ENCODE assay signal across 9 cellular contexts in the genomic region with DNA sequence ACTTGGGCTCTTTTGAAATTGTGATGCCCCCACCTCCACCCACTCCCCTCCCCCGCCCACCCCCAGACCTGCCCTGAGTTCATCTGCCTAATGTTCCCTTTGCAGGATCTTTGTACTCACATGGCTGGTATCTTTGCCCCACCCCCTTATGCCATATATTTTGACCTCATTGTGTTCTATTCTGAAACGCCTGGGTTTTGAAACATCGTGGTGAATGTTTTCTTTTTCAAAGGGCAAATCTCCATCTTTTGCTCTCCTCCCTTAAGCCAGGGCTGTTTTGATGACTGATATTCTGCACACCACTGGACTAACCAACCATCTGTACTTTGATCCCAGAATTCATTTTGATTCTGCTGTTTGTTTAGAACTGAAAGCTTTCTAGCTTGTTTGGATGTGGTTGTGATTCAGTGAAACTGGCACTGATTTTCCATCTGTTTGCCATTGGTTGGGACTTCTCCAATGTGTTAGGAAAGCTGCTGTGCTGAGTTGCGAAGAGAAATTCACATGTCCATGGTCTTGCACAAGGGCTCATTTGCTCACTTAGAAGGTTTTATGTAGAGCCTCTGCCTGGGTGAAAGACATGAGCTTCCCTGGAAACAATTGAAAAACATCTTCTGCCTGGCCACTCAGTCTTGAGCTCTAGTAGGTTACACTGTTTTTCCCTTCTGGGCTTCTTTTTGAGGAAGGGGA. TPM values are rescaled to one million over a fixed set of nuclear protein-coding genes. Genes with fewer than 3 reads are reported as not detected.
A peak's percentile ranks its signal among the peaks of the same experiment; 100 is the strongest.
DNase-seq lines count a peak whose midpoint lies in the region; ATAC-seq, FAIRE-seq and TF ChIP-seq lines count a peak whose summit lies in the region.
"Had no signal": no experiment of that assay in that cellular context is flagged by ENCODE, and none has a peak within 500 bp of the region (broad histone marks: within the 10 kb centered on the region; RNA-seq: fewer than 3 reads in every experiment).

No MANE protein-coding gene starts in this region.

- H3K4me3 Mint-ChIP-seq in T-helper 1 cell treated with Interleukin-12 subunit alpha and Interleukin-12 subunit beta and Interleukin-4 antibody, amounts not matched to agents 30 μg/mL and 1 μg/mL, for 36 hours = peak overlapping the region; percentile 92
- H3K4me3 Mint-ChIP-seq in astrocyte (ENCODE audit: unreplicated experiment) = no peak overlapping the region

- H3K9me3 ChIP-seq in astrocyte (ENCODE audit: insufficient read depth, low read depth, low read length) = no peaks in the 10 kb centered on the region
- H3K9me3 ChIP-seq in thoracic aorta = no peaks in the 10 kb centered on the region

- ATAC-seq in left lobe of liver = peak; percentile 74
- peak; percentile 16 for ATAC-seq in thoracic aorta (ENCODE audit: insufficient number of reproducible peaks, low FRiP score, low read depth)
- no peak for ATAC-seq in GM21786 (IDR thresholded peaks at IDR 0.05; ENCODE audit: unreplicated experiment)
- ATAC-seq in GM21367 (IDR thresholded peaks at IDR 0.05; ENCODE audit: unreplicated experiment) = no peak
- no peak for ATAC-seq in HG02884 (IDR thresholded peaks at IDR 0.05; ENCODE audit: unreplicated experiment)

- H3K36me3 ChIP-seq in astrocyte (ENCODE audit: insufficient read depth, low read length) (no peaks in the 10 kb centered on the region), thoracic aorta (no peaks in the 10 kb centered on the region)

- H3K9ac ChIP-seq in astrocyte (ENCODE audit: low read length) = no peak overlapping the region

- no peaks in the 10 kb centered on the region for H3K27me3 ChIP-seq in astrocyte (ENCODE audit: insufficient read depth, low read length)
- no peaks in the 10 kb centered on the region for H3K27me3 ChIP-seq in thoracic aorta (replicated peaks; ENCODE audit: insufficient read depth)

- no peak for DNase-seq in T-helper 1 cell
- DNase-seq in astrocyte (ENCODE audit: low read depth) = peak; percentile 43
- peak; percentile 84 for DNase-seq in left lobe of liver (ENCODE audit: low spot score)
- DNase-seq in thoracic aorta (ENCODE audit: low spot score) = no peak
- DNase-seq: activated CD4-positive, alpha-beta T cell treated with anti-CD3 and anti-CD28 coated beads for 48 hours had no signal

- H4K20me1 ChIP-seq in astrocyte (ENCODE audit: insufficient read depth, low read length) = peaks cover 59% of the 10 kb centered on the region

- H3K4me1 ChIP-seq in astrocyte (ENCODE audit: insufficient read depth, low read length) = peaks cover 6% of the 10 kb centered on the region
- H3K4me1 ChIP-seq in thoracic aorta (ENCODE audit: control insufficient read depth in 1 of 2, low read depth in 2 of 2) = peaks cover 26 to 28% of the 10 kb centered on the region in 2 donors

- H3K4me2 ChIP-seq in astrocyte (ENCODE audit: low read length) = peak overlapping the region; percentile 8

- no peak for TF ChIP-seq CTCF in astrocyte (IDR thresholded peaks at IDR 0.05; ENCODE audit: insufficient read depth, low read depth, low read length)
- no peak for TF ChIP-seq CTCF in thoracic aorta (IDR thresholded peaks at IDR 0.05)

- no peak for FAIRE-seq in astrocyte (lab: Jason Lieb, UNC)

- H3K9me3 Mint-ChIP-seq in T-helper 1 cell treated with Interleukin-12 subunit alpha and Interleukin-12 subunit beta and Interleukin-4 antibody, amounts not matched to agents 30 μg/mL and 1 μg/mL, for 36 hours = no peaks in the 10 kb centered on the region
- H3K9me3 Mint-ChIP-seq in astrocyte (ENCODE audit: unreplicated experiment) = no peaks in the 10 kb centered on the region

- H3K27ac ChIP-seq in astrocyte (ENCODE audit: low read depth, low read length) (no peak overlapping the region), thoracic aorta (peak overlapping the region in 1 of 2 donors; percentile 39)

- peak overlapping the region; percentile 97 for H3K27ac Mint-ChIP-seq in T-helper 1 cell treated with Interleukin-12 subunit alpha and Interleukin-12 subunit beta and Interleukin-4 antibody, amounts not matched to agents 30 μg/mL and 1 μg/mL, for 36 hours
- H3K27ac Mint-ChIP-seq in astrocyte (ENCODE audit: unreplicated experiment) = no peak overlapping the region

- no peak overlapping the region for H2AFZ ChIP-seq in astrocyte (ENCODE audit: low read depth, low read length)

- peaks cover 59% of the 10 kb centered on the region for H3K79me2 ChIP-seq in astrocyte (ENCODE audit: insufficient read depth, low read length)

- no peak overlapping the region for H3K4me3 ChIP-seq in astrocyte (ENCODE audit: insufficient read depth, low read depth, low read length)
- peak overlapping the region; percentile 15 for H3K4me3 ChIP-seq in thoracic aorta

- no peaks in the 10 kb centered on the region for H3K27me3 Mint-ChIP-seq in T-helper 1 cell treated with Interleukin-12 subunit alpha and Interleukin-12 subunit beta and Interleukin-4 antibody, amounts not matched to agents 30 μg/mL and 1 μg/mL, for 36 hours (ENCODE audit: low read depth)
- H3K27me3 Mint-ChIP-seq in astrocyte (ENCODE audit: low read depth, unreplicated experiment) = no peaks in the 10 kb centered on the region

- peaks cover 38% of the 10 kb centered on the region for H3K36me3 Mint-ChIP-seq in T-helper 1 cell treated with Interleukin-12 subunit alpha and Interleukin-12 subunit beta and Interleukin-4 antibody, amounts not matched to agents 30 μg/mL and 1 μg/mL, for 36 hours (ENCODE audit: low read depth)
- peaks cover 8% of the 10 kb centered on the region for H3K36me3 Mint-ChIP-seq in astrocyte (ENCODE audit: low read depth, unreplicated experiment)

- H3K4me1 Mint-ChIP-seq in T-helper 1 cell treated with Interleukin-12 subunit alpha and Interleukin-12 subunit beta and Interleukin-4 antibody, amounts not matched to agents 30 μg/mL and 1 μg/mL, for 36 hours (ENCODE audit: low read depth) = peaks cover 75% of the 10 kb centered on the region
- peaks cover 19% of the 10 kb centered on the region for H3K4me1 Mint-ChIP-seq in astrocyte (ENCODE audit: low read depth, unreplicated experiment)

RNA-seq across cellular contexts. Expression of a gene that starts 16.5 kb away (rescaled TPM):
- total RNA-seq in astrocyte = 16.8 and 18.3 TPM in 2 replicates
- total RNA-seq in left lobe of liver = 36.4 TPM
- 10 to 100 TPM; 42.3 to 75.3 TPM for total RNA-seq in thoracic aorta

Comparison
In these comparisons a context has a peak if more than half of its experiments do, and no peak if none do; other contexts are left out.
1. DNase-seq: peak in astrocyte (single experiment) and left lobe of liver (single experiment); none in T-helper 1 cell (0 of 5) and thoracic aorta (single experiment).
2. ATAC-seq: peak in left lobe of liver (single experiment) and thoracic aorta (single experiment); none in GM21786 (single experiment), GM21367 (single experiment) and HG02884 (single experiment).